In the genomic region with DNA sequence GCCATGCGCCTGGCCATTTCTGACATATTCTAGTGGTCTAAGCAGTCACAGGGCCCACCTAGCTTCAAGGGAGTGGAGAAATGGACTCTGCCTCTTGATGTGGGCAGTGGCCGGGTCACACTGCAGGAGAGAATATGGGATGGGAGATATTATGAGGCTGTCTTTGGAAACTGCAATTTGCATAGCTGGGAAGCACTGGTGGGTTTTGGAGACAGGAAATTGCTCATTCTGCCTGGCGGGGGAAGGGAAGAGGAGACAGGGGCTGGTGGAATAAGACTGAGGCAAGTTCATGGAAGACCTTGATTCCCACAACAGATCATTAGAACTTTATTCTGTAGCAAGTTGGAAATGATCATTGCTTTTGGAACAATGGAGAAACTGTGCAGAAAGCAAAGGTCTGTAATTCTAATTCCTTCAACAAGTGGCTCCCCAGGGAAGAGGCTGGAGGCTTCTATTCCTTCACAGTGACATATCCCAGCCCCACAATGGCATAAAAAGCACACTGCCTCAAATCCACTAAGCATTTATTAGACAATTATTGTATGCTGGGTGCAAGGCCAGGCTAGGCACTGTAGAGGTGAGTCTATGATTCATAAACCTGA, we compare ENCODE assay signal across 1 cellular context.
TF ChIP-seq lines count a peak whose summit lies in the region.

No MANE protein-coding gene starts in this region.

TF ChIP-seq in HEK293, 187 proteins besides CTCF, POLR2A, EP300 and RAD21:
- TF ChIP-seq BCL11B (tag by site-specific recombination; IDR thresholded peaks at IDR 0.05; ENCODE audit: low read depth) (no peak), ZNF112 (tag by site-specific recombination; IDR thresholded peaks at IDR 0.05) (no peak), ELK4 (IDR thresholded peaks at IDR 0.05; ENCODE audit: borderline replicate concordance, low read depth, low read length) (no peak), SP2 (tag by site-specific recombination; IDR thresholded peaks at IDR 0.05) (no peak), SCRT1 (tag by site-specific recombination; IDR thresholded peaks at IDR 0.05; ENCODE audit: borderline replicate concordance) (peak; percentile 61; the same call in 1 of the 2 replicates), SCRT2 (tag by site-specific recombination; IDR thresholded peaks at IDR 0.05) (peak; percentile 86), ZNF221 (tag by site-specific recombination; IDR thresholded peaks at IDR 0.05; ENCODE audit: borderline replicate concordance) (no peak), ZNF501 (tag by site-specific recombination; IDR thresholded peaks at IDR 0.05) (no peak)
- TF ChIP-seq, protein P1, sequence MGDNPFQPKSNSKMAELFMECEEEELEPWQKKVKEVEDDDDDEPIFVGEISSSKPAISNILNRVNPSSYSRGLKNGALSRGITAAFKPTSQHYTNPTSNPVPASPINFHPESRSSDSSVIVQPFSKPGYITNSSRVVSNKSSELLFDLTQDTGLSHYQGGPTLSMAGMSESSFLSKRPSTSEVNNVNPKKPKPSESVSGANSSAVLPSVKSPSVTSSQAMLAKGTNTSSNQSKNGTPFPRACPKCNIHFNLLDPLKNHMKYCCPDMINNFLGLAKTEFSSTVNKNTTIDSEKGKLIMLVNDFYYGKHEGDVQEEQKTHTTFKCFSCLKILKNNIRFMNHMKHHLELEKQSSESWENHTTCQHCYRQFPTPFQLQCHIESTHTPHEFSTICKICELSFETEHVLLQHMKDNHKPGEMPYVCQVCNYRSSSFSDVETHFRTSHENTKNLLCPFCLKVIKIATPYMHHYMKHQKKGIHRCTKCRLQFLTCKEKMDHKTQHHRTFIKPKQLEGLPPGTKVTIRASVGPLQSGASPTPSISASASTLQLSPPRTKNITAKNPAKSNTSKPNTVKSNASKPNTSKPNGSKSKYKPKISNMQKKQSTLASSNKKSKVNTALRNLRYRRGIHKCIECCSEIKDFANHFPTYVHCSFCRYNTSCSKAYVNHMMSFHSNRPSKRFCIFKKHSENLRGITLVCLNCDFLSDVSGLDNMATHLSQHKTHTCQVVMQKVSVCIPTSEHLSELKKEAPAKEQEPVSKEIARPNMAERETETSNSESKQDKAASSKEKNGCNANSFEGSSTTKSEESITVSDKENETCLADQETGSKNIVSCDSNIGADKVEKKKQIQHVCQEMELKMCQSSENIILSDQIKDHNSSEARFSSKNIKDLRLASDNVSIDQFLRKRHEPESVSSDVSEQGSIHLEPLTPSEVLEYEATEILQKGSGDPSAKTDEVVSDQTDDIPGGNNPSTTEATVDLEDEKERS (tag by site-specific recombination; IDR thresholded peaks at IDR 0.05) = no peak
TF ChIP-seq in HEK293: peak in this region for 2.
